ENCODE assay signal across 8 cellular contexts in the genomic region with DNA sequence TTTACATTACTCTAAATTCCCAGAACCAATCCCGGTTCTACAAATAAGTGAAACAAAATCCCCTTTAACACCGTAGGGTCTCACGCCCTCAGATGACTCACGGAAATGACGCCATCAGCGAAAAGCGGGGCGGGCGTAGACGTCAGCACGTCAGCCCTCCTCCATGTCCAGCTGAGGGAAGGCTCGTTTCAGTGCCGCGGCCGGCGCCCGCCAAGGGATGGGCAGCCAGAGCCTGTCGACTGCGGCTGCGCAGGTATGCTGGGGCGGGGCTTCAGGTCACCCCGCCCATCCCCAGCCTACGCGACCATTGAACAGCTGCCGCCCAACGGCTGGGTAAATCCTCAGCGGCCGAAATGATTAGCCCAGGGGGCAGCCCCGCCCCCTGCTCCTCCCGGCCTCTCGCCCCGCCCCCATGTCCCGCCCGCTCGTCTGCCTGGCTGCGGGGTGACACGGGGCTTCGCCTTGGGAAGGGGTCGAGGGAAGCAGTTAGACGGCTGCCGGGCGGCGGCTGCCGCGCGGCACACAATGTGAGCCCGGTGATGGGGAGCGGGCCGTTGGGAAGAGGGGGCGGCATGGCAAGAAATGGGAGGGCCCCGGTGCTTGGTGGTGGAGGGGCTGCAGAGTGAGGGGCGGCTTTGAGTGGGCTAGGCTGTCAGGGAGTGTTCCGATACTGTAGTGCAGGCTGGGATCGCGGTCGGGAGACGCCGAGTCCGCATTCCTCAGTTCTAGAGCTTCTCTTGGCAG. TPM values are rescaled to one million over a fixed set of nuclear protein-coding genes. Genes with fewer than 3 reads are reported as not detected.
DNase-seq lines count a peak whose midpoint lies in the region; ATAC-seq and TF ChIP-seq lines count a peak whose summit lies in the region.

TSS of gene NBEAL1 (plus strand) at position 420 of the 744 bp plus-strand sequence. CDS start 1,510 bp downstream, outside the sequence.

- peak within 1 kb of the TSS; percentile 97 to 99 for H3K27ac Mint-ChIP-seq in effector memory CD8-positive, alpha-beta T cell

- peak; percentile 89 for ATAC-seq in effector memory CD8-positive, alpha-beta T cell (replicated peaks)

- peak within 1 kb of the TSS; percentile 94 to 98 for H3K4me3 Mint-ChIP-seq in effector memory CD8-positive, alpha-beta T cell

- H3K36me3 Mint-ChIP-seq in effector memory CD8-positive, alpha-beta T cell (ENCODE audit: insufficient read depth), result peaks cover 14% of the 10 kb centered on the region

- DNase-seq in CMK (ENCODE audit: low read depth), result peak; percentile 91
- peak; percentile 93 for DNase-seq in GM20000 (ENCODE audit: low spot score)
- DNase-seq in HT-29 (ENCODE audit: low spot score), result peak; percentile 98
- DNase-seq in NOMO-1 (lab: John Stamatoyannopoulos, UW; ENCODE audit: unreplicated experiment in 2 of 2), result peak; percentile 96 to 97
- DNase-seq in activated CD8-positive, alpha-beta memory T cell treated with anti-CD3 and anti-CD28 coated beads for 4 hours (ENCODE audit: low read depth in 2 of 2), result peak; percentile 93 to 94
- peak; percentile 96 to 98 (median 96) for DNase-seq in effector memory CD8-positive, alpha-beta T cell
- peak; percentile 99 for DNase-seq in medulla oblongata (ENCODE audit: extremely low spot score)
- DNase-seq in stimulated activated CD8-positive, alpha-beta memory T cell treated with anti-CD3 and anti-CD28 coated beads, Interleukin-12 subunit alpha, Interleukin-12 subunit beta, amount 100 ng/mL, for 1 hour (ENCODE audit: low read depth), result peak; percentile 93

- H3K27me3 Mint-ChIP-seq in effector memory CD8-positive, alpha-beta T cell, result peaks cover 0 to under 1% of the 10 kb centered on the region in 2 donors

- peaks cover 22 to 32% of the 10 kb centered on the region in 2 donors for H3K4me1 Mint-ChIP-seq in effector memory CD8-positive, alpha-beta T cell (ENCODE audit: low read depth in 2 of 2)

- no peak for TF ChIP-seq CTCF in GM20000 (IDR thresholded peaks at IDR 0.05; ENCODE audit: extremely low read depth, missing control alignments)

- no peaks in the 10 kb centered on the region for H3K9me3 Mint-ChIP-seq in effector memory CD8-positive, alpha-beta T cell

RNA-seq across cellular contexts. Expression of gene NBEAL1, which starts in this region (rescaled TPM):
- total RNA-seq in HT-29 (2014; rRNA removed; shearing (Covaris generic)), result 13.1 and 14.1 TPM in 2 replicates

Comparison
In these comparisons a context has a peak if more than half of its experiments do, and no peak if none do; other contexts are left out.
1. Peak in every context shown above with its lines: DNase-seq and ATAC-seq.